ENCODE assay signal across 8 cellular contexts in the genomic region with DNA sequence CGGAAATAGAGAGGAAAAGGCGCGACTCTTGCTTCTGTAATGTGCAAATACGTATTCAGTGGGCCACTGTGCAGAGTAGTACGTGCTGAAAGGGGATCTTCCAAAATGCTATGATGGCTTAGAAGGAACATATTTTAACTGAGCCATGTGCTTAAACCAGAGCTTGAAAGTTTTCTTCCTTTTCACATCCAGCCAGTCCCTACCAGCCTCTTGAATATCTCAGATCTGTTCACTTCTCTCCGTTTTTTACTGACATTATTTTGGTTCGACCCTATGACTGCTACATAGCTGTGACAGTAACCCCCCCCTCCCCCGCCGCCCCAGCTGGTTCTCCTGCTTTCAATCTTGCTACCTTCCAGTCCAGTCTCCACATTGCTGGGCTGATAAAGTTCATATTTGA. TPM values are rescaled to one million over a fixed set of nuclear protein-coding genes. Genes with fewer than 3 reads are reported as not detected.
DNase-seq lines count a peak whose midpoint lies in the region; ATAC-seq and TF ChIP-seq lines count a peak whose summit lies in the region.

No MANE protein-coding gene starts in this region.

- H3K9ac ChIP-seq in iPS-15b (ENCODE audit: low read depth, low read length): peak overlapping the region; percentile 89

- POLR2A ChIA-PET in activated CD8-positive, alpha-beta T cell treated with anti-CD3 and anti-CD28 coated beads for 36 hours (lab: Charles Lee): interaction anchor here (0.5 to 3.5 kb wide), 19 partner anchors 14 to 380 kb away, joined by 3 to 29 read pairs (median 4); a partner anchor contains a TSS

- DNase-seq in activated naive CD4-positive, alpha-beta T cell treated with anti-CD3 and anti-CD28 coated beads for 36 hours: peak; percentile 16
- no peak for DNase-seq in activated naive CD4-positive, alpha-beta T cell treated with anti-CD3 and anti-CD28 coated beads, Interleukin-2, amount 50 U/mL, for 16 hours
- DNase-seq in activated CD8-positive, alpha-beta T cell treated with anti-CD3 and anti-CD28 coated beads for 36 hours: peak; percentile 33
- no peak for DNase-seq in suprapubic skin (ENCODE audit: low spot score in 2 of 2)
- DNase-seq in NCI-H446 treated with DMSO at 0.1 percent for 48 hours (lab: John Stamatoyannopoulos, UW): no peak
- DNase-seq in SIG-M5 (lab: John Stamatoyannopoulos, UW): no peak
- DNase-seq in GM13977 (ENCODE audit: low spot score): no peak

- intact Hi-C loops in activated naive CD4-positive, alpha-beta T cell treated with anti-CD3 and anti-CD28 coated beads for 36 hours (cut with micrococcal nuclease): loop anchor here (10.0 kb wide), 1 partner anchor 823 kb away; no protein-coding TSS in a partner anchor
- intact Hi-C loops in activated CD8-positive, alpha-beta T cell treated with anti-CD3 and anti-CD28 coated beads for 36 hours (cut with micrococcal nuclease): loop anchor here (5.0 kb wide), 3 partner anchors 35 to 290 kb away; a partner anchor contains a TSS

- H3K4me1 Mint-ChIP-seq in activated naive CD4-positive, alpha-beta T cell treated with anti-CD3 and anti-CD28 coated beads for 36 hours (ENCODE audit: low read depth): peaks cover 55% of the 10 kb centered on the region
- peaks cover 56% of the 10 kb centered on the region for H3K4me1 Mint-ChIP-seq in activated CD8-positive, alpha-beta T cell treated with anti-CD3 and anti-CD28 coated beads for 36 hours (ENCODE audit: low read depth)

- 2% methylated on average over 9 of the region's 9 CpGs for WGBS in suprapubic skin

- peak overlapping the region; percentile 99 for H3K4me3 Mint-ChIP-seq in activated naive CD4-positive, alpha-beta T cell treated with anti-CD3 and anti-CD28 coated beads for 36 hours
- H3K4me3 Mint-ChIP-seq in activated CD8-positive, alpha-beta T cell treated with anti-CD3 and anti-CD28 coated beads for 36 hours: peak overlapping the region; percentile 79

- TF ChIP-seq POLR2A in suprapubic skin (IDR thresholded peaks at IDR 0.05): no peak

- no peak for ATAC-seq in activated CD8-positive, alpha-beta T cell treated with anti-CD3 and anti-CD28 coated beads for 36 hours

- no peaks in the 10 kb centered on the region for H3K36me3 ChIP-seq in iPS-15b (ENCODE audit: control insufficient read depth, insufficient read depth, low read length)
- no peaks in the 10 kb centered on the region for H3K36me3 ChIP-seq in suprapubic skin

- H3K9me3 ChIP-seq in iPS-15b (ENCODE audit: control insufficient read depth, insufficient read depth, low read length) (no peaks in the 10 kb centered on the region), suprapubic skin (no peaks in the 10 kb centered on the region)

- CTCF ChIA-PET in activated naive CD4-positive, alpha-beta T cell treated with anti-CD3 and anti-CD28 coated beads for 36 hours (lab: Charles Lee): interaction anchor here (0.6 to 6.5 kb wide), 6 partner anchors 19 to 348 kb away, joined by 3 to 57 read pairs (median 4); no protein-coding TSS in a partner anchor
- CTCF ChIA-PET in activated CD8-positive, alpha-beta T cell treated with anti-CD3 and anti-CD28 coated beads for 36 hours (lab: Charles Lee): interaction anchor here (1.0 to 6.1 kb wide), 13 partner anchors 9 to 348 kb away, joined by 3 to 67 read pairs (median 5); a partner anchor contains a TSS

- no peak overlapping the region for H3K27ac ChIP-seq in suprapubic skin

- in situ Hi-C loops in GM13977 (cut with MboI; ENCODE audit: low pct_unique_long_range_greater_than_20kb, low sequenced_read_pairs, unreplicated experiment): loop anchor here (10.0 kb wide), 2 partner anchors 173 to 343 kb away; a partner anchor contains a TSS

- H3K9me3 Mint-ChIP-seq in activated naive CD4-positive, alpha-beta T cell treated with anti-CD3 and anti-CD28 coated beads for 36 hours: no peaks in the 10 kb centered on the region
- H3K9me3 Mint-ChIP-seq in activated CD8-positive, alpha-beta T cell treated with anti-CD3 and anti-CD28 coated beads for 36 hours: no peaks in the 10 kb centered on the region

- H3K4me1 ChIP-seq in iPS-15b (ENCODE audit: control insufficient read depth, insufficient read depth, low read length) (peaks cover 11% of the 10 kb centered on the region), suprapubic skin (peaks cover 39% of the 10 kb centered on the region)

- TF ChIP-seq EP300 in suprapubic skin (IDR thresholded peaks at IDR 0.05): no peak

- no peaks in the 10 kb centered on the region for H3K36me3 Mint-ChIP-seq in activated naive CD4-positive, alpha-beta T cell treated with anti-CD3 and anti-CD28 coated beads for 36 hours (ENCODE audit: low read depth)
- H3K36me3 Mint-ChIP-seq in activated CD8-positive, alpha-beta T cell treated with anti-CD3 and anti-CD28 coated beads for 36 hours (ENCODE audit: low read depth): peaks cover 5% of the 10 kb centered on the region

- no peak for TF ChIP-seq CTCF in activated CD8-positive, alpha-beta T cell treated with anti-CD3 and anti-CD28 coated beads for 36 hours (IDR thresholded peaks at IDR 0.05)
- TF ChIP-seq CTCF in suprapubic skin (IDR thresholded peaks at IDR 0.05) (no peak), GM13977 (IDR thresholded peaks at IDR 0.05; ENCODE audit: extremely low read depth, insufficient read depth, missing control alignments) (no peak)

- H3K27ac Mint-ChIP-seq in activated naive CD4-positive, alpha-beta T cell treated with anti-CD3 and anti-CD28 coated beads for 36 hours: peak overlapping the region; percentile 99
- H3K27ac Mint-ChIP-seq in activated CD8-positive, alpha-beta T cell treated with anti-CD3 and anti-CD28 coated beads for 36 hours: peak overlapping the region; percentile 98

- peak overlapping the region; percentile 96 for H3K4me3 ChIP-seq in iPS-15b (ENCODE audit: low read depth, low read length)
- H3K4me3 ChIP-seq in suprapubic skin: peak overlapping the region; percentile 78

- no peaks in the 10 kb centered on the region for H3K27me3 Mint-ChIP-seq in activated naive CD4-positive, alpha-beta T cell treated with anti-CD3 and anti-CD28 coated beads for 36 hours (ENCODE audit: low read depth)
- no peaks in the 10 kb centered on the region for H3K27me3 Mint-ChIP-seq in activated CD8-positive, alpha-beta T cell treated with anti-CD3 and anti-CD28 coated beads for 36 hours

- no peaks in the 10 kb centered on the region for H3K27me3 ChIP-seq in iPS-15b (ENCODE audit: control insufficient read depth, insufficient read depth, low read length)
- no peaks in the 10 kb centered on the region for H3K27me3 ChIP-seq in suprapubic skin

RNA-seq across cellular contexts. Expression of a gene that starts 0.6 kb away (rescaled TPM):
- 10 to 100 TPM; 15.8 to 18.0 TPM for total RNA-seq in activated naive CD4-positive, alpha-beta T cell treated with anti-CD3 and anti-CD28 coated beads for 36 hours
- total RNA-seq in activated CD8-positive, alpha-beta T cell treated with anti-CD3 and anti-CD28 coated beads for 36 hours: 10 to 100 TPM; 19.5 to 22.3 TPM
- 1 to 10 TPM; 1.5 to 5.7 (median 4.1) TPM for total RNA-seq in suprapubic skin

RNA-seq across cellular contexts. Expression of a gene that starts 1.9 kb away (rescaled TPM):
- 10 to 100 TPM; 23.0 to 23.3 TPM for total RNA-seq in activated naive CD4-positive, alpha-beta T cell treated with anti-CD3 and anti-CD28 coated beads for 36 hours
- 10 to 100 TPM; 21.8 to 29.9 TPM for total RNA-seq in activated CD8-positive, alpha-beta T cell treated with anti-CD3 and anti-CD28 coated beads for 36 hours
- 10 to 100 TPM; 36.0 to 50.9 (median 50.4) TPM for total RNA-seq in suprapubic skin

Comparison
In these comparisons a context has a peak if more than half of its experiments do, and no peak if none do; other contexts are left out.
1. DNase-seq: peak in activated naive CD4-positive, alpha-beta T cell treated with anti-CD3 and anti-CD28 coated beads for 36 hours (single experiment) and activated CD8-positive, alpha-beta T cell treated with anti-CD3 and anti-CD28 coated beads for 36 hours (single experiment); none in activated naive CD4-positive, alpha-beta T cell treated with anti-CD3 and anti-CD28 coated beads, Interleukin-2, amount 50 U/mL, for 16 hours (single experiment), suprapubic skin (0 of 2), NCI-H446 treated with DMSO at 0.1 percent for 48 hours (single experiment), SIG-M5 (single experiment) and GM13977 (single experiment).